In genomic region chr17:82458130-82458884, GRCh38 we compare ENCODE assay signal across 1 cellular context.
TF ChIP-seq lines count a peak whose summit lies in the region.

Gene NARF, plus strand, starts transcription at chr17:82458741. Its CDS starts 63 bp downstream, at chr17:82458804.

TF ChIP-seq in HepG2, 621 proteins besides CTCF, POLR2A, EP300 and RAD21 (continued from another document and continues in another):
- TF ChIP-seq, protein P1, sequence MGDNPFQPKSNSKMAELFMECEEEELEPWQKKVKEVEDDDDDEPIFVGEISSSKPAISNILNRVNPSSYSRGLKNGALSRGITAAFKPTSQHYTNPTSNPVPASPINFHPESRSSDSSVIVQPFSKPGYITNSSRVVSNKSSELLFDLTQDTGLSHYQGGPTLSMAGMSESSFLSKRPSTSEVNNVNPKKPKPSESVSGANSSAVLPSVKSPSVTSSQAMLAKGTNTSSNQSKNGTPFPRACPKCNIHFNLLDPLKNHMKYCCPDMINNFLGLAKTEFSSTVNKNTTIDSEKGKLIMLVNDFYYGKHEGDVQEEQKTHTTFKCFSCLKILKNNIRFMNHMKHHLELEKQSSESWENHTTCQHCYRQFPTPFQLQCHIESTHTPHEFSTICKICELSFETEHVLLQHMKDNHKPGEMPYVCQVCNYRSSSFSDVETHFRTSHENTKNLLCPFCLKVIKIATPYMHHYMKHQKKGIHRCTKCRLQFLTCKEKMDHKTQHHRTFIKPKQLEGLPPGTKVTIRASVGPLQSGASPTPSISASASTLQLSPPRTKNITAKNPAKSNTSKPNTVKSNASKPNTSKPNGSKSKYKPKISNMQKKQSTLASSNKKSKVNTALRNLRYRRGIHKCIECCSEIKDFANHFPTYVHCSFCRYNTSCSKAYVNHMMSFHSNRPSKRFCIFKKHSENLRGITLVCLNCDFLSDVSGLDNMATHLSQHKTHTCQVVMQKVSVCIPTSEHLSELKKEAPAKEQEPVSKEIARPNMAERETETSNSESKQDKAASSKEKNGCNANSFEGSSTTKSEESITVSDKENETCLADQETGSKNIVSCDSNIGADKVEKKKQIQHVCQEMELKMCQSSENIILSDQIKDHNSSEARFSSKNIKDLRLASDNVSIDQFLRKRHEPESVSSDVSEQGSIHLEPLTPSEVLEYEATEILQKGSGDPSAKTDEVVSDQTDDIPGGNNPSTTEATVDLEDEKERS (CRISPR knock-in tag; IDR thresholded peaks at IDR 0.05): no peak
- TF ChIP-seq ZNF337 (CRISPR knock-in tag; IDR thresholded peaks at IDR 0.05; ENCODE audit: borderline replicate concordance, low read depth) (no peak; the same call in 1 of the 2 replicates), KDM5B (CRISPR knock-in tag; IDR thresholded peaks at IDR 0.05; ENCODE audit: borderline replicate concordance) (peak; percentile 96), FOXK1 (CRISPR knock-in tag; IDR thresholded peaks at IDR 0.05; ENCODE audit: borderline replicate concordance, low read depth) (peak; percentile 78; the same call in 1 of the 2 replicates), ZNF607 (CRISPR knock-in tag; IDR thresholded peaks at IDR 0.05; ENCODE audit: borderline replicate concordance) (peak; percentile 80; the same call in 1 of the 2 replicates), ARHGAP35 (CRISPR knock-in tag; IDR thresholded peaks at IDR 0.05; ENCODE audit: borderline replicate concordance) (peak; percentile 62), XRCC5 (optimal IDR thresholded peaks at IDR 0.05; ENCODE audit: low read length) (peak; percentile 12), ZNF646 (CRISPR knock-in tag; IDR thresholded peaks at IDR 0.05) (no peak), MED13 (CRISPR knock-in tag; IDR thresholded peaks at IDR 0.05) (peak; percentile 71; the same call in 1 of the 2 replicates), ZBTB44 (CRISPR knock-in tag; IDR thresholded peaks at IDR 0.05) (peak; percentile 42; the same call in 1 of the 2 replicates), ZNF577 (CRISPR knock-in tag; IDR thresholded peaks at IDR 0.05; ENCODE audit: borderline replicate concordance, low read depth) (no peak), FOXO4 (CRISPR knock-in tag; conservative IDR thresholded peaks at IDR 0.05) (0 out of 2 replicates have a peak, but pooled peaks have one; percentile 28), NCOA5 (CRISPR knock-in tag; IDR thresholded peaks at IDR 0.05) (no peak), NAIF1 (CRISPR knock-in tag; IDR thresholded peaks at IDR 0.05; ENCODE audit: borderline replicate concordance) (peak; percentile 72; the same call in 1 of the 2 replicates), ZNF276 (CRISPR knock-in tag; IDR thresholded peaks at IDR 0.05; ENCODE audit: low read depth) (0 out of 2 replicates have a peak, but pooled peaks have one; percentile 73), ZBTB25 (CRISPR knock-in tag; IDR thresholded peaks at IDR 0.05) (peak; percentile 95), DMTF1 (CRISPR knock-in tag; IDR thresholded peaks at IDR 0.05) (peak; percentile 92; the same call in 1 of the 2 replicates)
- TF ChIP-seq, protein P2, sequence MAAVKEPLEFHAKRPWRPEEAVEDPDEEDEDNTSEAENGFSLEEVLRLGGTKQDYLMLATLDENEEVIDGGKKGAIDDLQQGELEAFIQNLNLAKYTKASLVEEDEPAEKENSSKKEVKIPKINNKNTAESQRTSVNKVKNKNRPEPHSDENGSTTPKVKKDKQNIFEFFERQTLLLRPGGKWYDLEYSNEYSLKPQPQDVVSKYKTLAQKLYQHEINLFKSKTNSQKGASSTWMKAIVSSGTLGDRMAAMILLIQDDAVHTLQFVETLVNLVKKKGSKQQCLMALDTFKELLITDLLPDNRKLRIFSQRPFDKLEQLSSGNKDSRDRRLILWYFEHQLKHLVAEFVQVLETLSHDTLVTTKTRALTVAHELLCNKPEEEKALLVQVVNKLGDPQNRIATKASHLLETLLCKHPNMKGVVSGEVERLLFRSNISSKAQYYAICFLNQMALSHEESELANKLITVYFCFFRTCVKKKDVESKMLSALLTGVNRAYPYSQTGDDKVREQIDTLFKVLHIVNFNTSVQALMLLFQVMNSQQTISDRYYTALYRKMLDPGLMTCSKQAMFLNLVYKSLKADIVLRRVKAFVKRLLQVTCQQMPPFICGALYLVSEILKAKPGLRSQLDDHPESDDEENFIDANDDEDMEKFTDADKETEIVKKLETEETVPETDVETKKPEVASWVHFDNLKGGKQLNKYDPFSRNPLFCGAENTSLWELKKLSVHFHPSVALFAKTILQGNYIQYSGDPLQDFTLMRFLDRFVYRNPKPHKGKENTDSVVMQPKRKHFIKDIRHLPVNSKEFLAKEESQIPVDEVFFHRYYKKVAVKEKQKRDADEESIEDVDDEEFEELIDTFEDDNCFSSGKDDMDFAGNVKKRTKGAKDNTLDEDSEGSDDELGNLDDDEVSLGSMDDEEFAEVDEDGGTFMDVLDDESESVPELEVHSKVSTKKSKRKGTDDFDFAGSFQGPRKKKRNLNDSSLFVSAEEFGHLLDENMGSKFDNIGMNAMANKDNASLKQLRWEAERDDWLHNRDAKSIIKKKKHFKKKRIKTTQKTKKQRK (IDR thresholded peaks at IDR 0.05; ENCODE audit: low read length): no peak
- TF ChIP-seq, protein P3, sequence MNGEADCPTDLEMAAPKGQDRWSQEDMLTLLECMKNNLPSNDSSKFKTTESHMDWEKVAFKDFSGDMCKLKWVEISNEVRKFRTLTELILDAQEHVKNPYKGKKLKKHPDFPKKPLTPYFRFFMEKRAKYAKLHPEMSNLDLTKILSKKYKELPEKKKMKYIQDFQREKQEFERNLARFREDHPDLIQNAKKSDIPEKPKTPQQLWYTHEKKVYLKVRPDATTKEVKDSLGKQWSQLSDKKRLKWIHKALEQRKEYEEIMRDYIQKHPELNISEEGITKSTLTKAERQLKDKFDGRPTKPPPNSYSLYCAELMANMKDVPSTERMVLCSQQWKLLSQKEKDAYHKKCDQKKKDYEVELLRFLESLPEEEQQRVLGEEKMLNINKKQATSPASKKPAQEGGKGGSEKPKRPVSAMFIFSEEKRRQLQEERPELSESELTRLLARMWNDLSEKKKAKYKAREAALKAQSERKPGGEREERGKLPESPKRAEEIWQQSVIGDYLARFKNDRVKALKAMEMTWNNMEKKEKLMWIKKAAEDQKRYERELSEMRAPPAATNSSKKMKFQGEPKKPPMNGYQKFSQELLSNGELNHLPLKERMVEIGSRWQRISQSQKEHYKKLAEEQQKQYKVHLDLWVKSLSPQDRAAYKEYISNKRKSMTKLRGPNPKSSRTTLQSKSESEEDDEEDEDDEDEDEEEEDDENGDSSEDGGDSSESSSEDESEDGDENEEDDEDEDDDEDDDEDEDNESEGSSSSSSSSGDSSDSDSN (CRISPR knock-in tag; IDR thresholded peaks at IDR 0.05): peak; percentile 84
